ENCODE assay signal across 6 cellular contexts in genomic region chr10:55858730-55859129, GRCh38.
"Had no signal": no experiment of that assay in that cellular context is flagged by ENCODE, and none has a peak within 500 bp of the region (broad histone marks: within the 10 kb centered on the region; RNA-seq: fewer than 3 reads in every experiment).

No MANE protein-coding gene starts in this region.

- H3K4me3 ChIP-seq: GM23248, HAP-1 had no signal

- DNase-seq: GM23248, GOT3, H7, HFFc6, KBM-7 had no signal
